23 cellular contexts compared by ENCODE assay signal in the genomic region with DNA sequence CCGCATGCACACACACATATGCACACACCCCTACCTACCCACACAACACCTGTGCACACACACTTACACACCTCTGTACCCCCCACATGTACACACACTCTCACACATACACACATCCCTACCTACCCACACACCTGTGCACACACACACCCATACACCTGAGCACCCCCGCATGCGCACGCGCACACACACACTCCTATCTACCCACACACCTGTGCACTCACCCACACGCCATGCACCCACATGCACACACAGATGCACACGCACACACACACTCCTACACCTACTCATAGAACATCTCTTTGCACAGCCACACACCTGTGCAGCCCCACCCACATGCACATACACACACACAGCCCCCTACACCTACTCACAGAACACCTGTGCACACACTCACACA. TPM values are rescaled to one million over a fixed set of nuclear protein-coding genes. Genes with fewer than 3 reads are reported as not detected.
DNase-seq lines count a peak whose midpoint lies in the region; ATAC-seq, FAIRE-seq and TF ChIP-seq lines count a peak whose summit lies in the region.
"Had no signal": no experiment of that assay in that cellular context is flagged by ENCODE, and none has a peak within 500 bp of the region (broad histone marks: within the 10 kb centered on the region; RNA-seq: fewer than 3 reads in every experiment).

No MANE protein-coding gene starts in this region.

- H3K4ac ChIP-seq in IMR-90 (ENCODE audit: low read depth, low read length): no peak overlapping the region

- ATAC-seq in IMR-90 (ENCODE audit: low read depth) (no peak), upper lobe of left lung (ENCODE audit: low FRiP score in 2 of 2) (peak; percentile 19 to 48), GM19035 (IDR thresholded peaks at IDR 0.05; ENCODE audit: unreplicated experiment) (no peak), HG03565 (IDR thresholded peaks at IDR 0.05; ENCODE audit: unreplicated experiment) (no peak)
- ATAC-seq: HCT116 had no signal

- H3K9ac ChIP-seq in IMR-90 (ENCODE audit: low read depth, low read length): no peak overlapping the region

- H3K4me3 Mint-ChIP-seq in glutamatergic neuron (ENCODE audit: unreplicated experiment): no peak overlapping the region
- H3K4me3 Mint-ChIP-seq: B cell; CD14-positive monocyte; CD8-positive, alpha-beta memory T cell had no signal

- H3K27ac ChIP-seq in IMR-90 (ENCODE audit: insufficient read depth, low read length) (no peak overlapping the region), upper lobe of left lung (no peak overlapping the region)

- no peak overlapping the region for H3K14ac ChIP-seq in IMR-90 (replicated peaks; ENCODE audit: low read depth, low read length)

- H3K27me3 Mint-ChIP-seq in glutamatergic neuron (ENCODE audit: unreplicated experiment): peaks cover 2% of the 10 kb centered on the region

- H4K20me1 ChIP-seq in IMR-90 (ENCODE audit: insufficient read depth, low read length): no peaks in the 10 kb centered on the region

- no peak overlapping the region for H3K56ac ChIP-seq in IMR-90 (ENCODE audit: extremely low read depth, insufficient read depth, low read length)

- no peak for TF ChIP-seq POLR2A in GM12891 (IDR thresholded peaks at IDR 0.05; ENCODE audit: low read depth, low read length)
- no peak for TF ChIP-seq POLR2A in IMR-90 (IDR thresholded peaks at IDR 0.05; ENCODE audit: low read depth, low read length)
- no peak for TF ChIP-seq POLR2A in upper lobe of left lung (IDR thresholded peaks at IDR 0.05)

- in situ Hi-C loops in IMR-90 (cut with MboI; ENCODE audit: low sequenced_read_pairs): no loop called here

- peaks cover 8% of the 10 kb centered on the region; the same call in 1 of the 2 replicates for H3K9me1 ChIP-seq in IMR-90 (ENCODE audit: insufficient read depth, low read length)

- H3K4me3 ChIP-seq in IMR-90 (ENCODE audit: insufficient read depth, low read depth, low read length) (no peak overlapping the region), upper lobe of left lung (no peak overlapping the region)
- H3K4me3 ChIP-seq: MG63 had no signal

- H3K27me3 ChIP-seq in IMR-90 (ENCODE audit: control insufficient read depth, insufficient read depth, low read length) (peaks cover 10% of the 10 kb centered on the region; the same call in 1 of the 2 replicates), upper lobe of left lung (no peaks in the 10 kb centered on the region)
- H3K27me3 ChIP-seq: MG63 had no signal

- H2BK15ac ChIP-seq in IMR-90 (ENCODE audit: low read depth, low read length): no peak overlapping the region

- H2BK5ac ChIP-seq in IMR-90 (ENCODE audit: low read depth, low read length, poor library complexity, severe bottlenecking): no peak overlapping the region

- no peak overlapping the region for H2AFZ ChIP-seq in IMR-90 (replicated peaks; ENCODE audit: low read length, poor library complexity)

- no peak overlapping the region for H3K18ac ChIP-seq in IMR-90 (ENCODE audit: low read depth, low read length)

- FAIRE-seq in GM12891 (lab: Jason Lieb, UNC): peak; percentile 61
- FAIRE-seq: GM12892, GM19239 had no signal

- H4K5ac ChIP-seq in IMR-90 (ENCODE audit: low read depth, low read length): no peak overlapping the region

- no peak for TF ChIP-seq CTCF in IMR-90 (conservative IDR thresholded peaks at IDR 0.05; ENCODE audit: low read depth, low read length)
- no peak for TF ChIP-seq CTCF in glutamatergic neuron (IDR thresholded peaks at IDR 0.05; ENCODE audit: partially characterized antibody, unreplicated experiment)
- no peak for TF ChIP-seq CTCF in upper lobe of left lung (IDR thresholded peaks at IDR 0.05)

- peak overlapping the region; percentile 52 for H3K27ac Mint-ChIP-seq in glutamatergic neuron (ENCODE audit: unreplicated experiment)
- H3K27ac Mint-ChIP-seq: B cell; CD8-positive, alpha-beta memory T cell had no signal

- no peak overlapping the region for H3K4me2 ChIP-seq in IMR-90 (ENCODE audit: low read depth, low read length)

- POLR2A ChIA-PET in IMR-90 (lab: Charles Lee; ENCODE audit: unreplicated experiment): no interaction called here

- no peaks in the 10 kb centered on the region for H3K36me3 Mint-ChIP-seq in glutamatergic neuron (ENCODE audit: unreplicated experiment)
- H3K36me3 Mint-ChIP-seq: CD8-positive, alpha-beta memory T cell had no signal

- dilution Hi-C loops in IMR-90 (cut with HindIII; ENCODE audit: low sequenced_read_pairs, unreplicated experiment): no loop called here

- H3K4me1 ChIP-seq in IMR-90 (ENCODE audit: control insufficient read depth, insufficient read depth, low read length) (no peaks in the 10 kb centered on the region), upper lobe of left lung (no peaks in the 10 kb centered on the region)

- no peaks in the 10 kb centered on the region for H3K9me3 ChIP-seq in IMR-90 (ENCODE audit: control insufficient read depth, insufficient read depth, low read length)
- no peaks in the 10 kb centered on the region for H3K9me3 ChIP-seq in upper lobe of left lung
- H3K9me3 ChIP-seq: MG63 had no signal

- peaks cover 3% of the 10 kb centered on the region for H3K9me3 Mint-ChIP-seq in glutamatergic neuron (ENCODE audit: unreplicated experiment)
- H3K9me3 Mint-ChIP-seq: CD8-positive, alpha-beta memory T cell had no signal

- no peak overlapping the region for H2BK120ac ChIP-seq in IMR-90 (ENCODE audit: low read depth, low read length)

- no TSS peak for BruUV-seq in IMR-90 (replicated peaks; lab: Mats Ljungman, UMichigan)

- no peaks in the 10 kb centered on the region for H3K4me1 Mint-ChIP-seq in glutamatergic neuron (ENCODE audit: low read depth, unreplicated experiment)
- H3K4me1 Mint-ChIP-seq: CD8-positive, alpha-beta memory T cell had no signal

- H4K91ac ChIP-seq in IMR-90 (ENCODE audit: insufficient read depth, low read depth, low read length): no peak overlapping the region

- WGBS in IMR-90 (ENCODE audit: extremely low coverage in 2 of 2, insufficient read length in 1 of 2), 2 experiments: 91% methylated on average over 7 of the region's 7 CpGs; no CpG with 5 or more reads in 1 of the 2 experiments
- WGBS in upper lobe of left lung, 2 donors: 96% methylated on average over 7 of the region's 7 CpGs

- peak overlapping the region; percentile 16; the same call in 1 of the 2 replicates for H2AK5ac ChIP-seq in IMR-90 (ENCODE audit: low read depth, low read length)

- TF ChIP-seq EP300 in upper lobe of left lung (IDR thresholded peaks at IDR 0.05): no peak

- intact Hi-C loops in IMR-90 (cut with micrococcal nuclease): no loop called here

- no peak for DNase-seq in GM12891 (ENCODE audit: insufficient read length, low spot score)
- no peak for DNase-seq in IMR-90
- no peak for DNase-seq in glutamatergic neuron
- DNase-seq in upper lobe of left lung: peak in 1 of 2 donors; percentile 27
- DNase-seq in epidermal melanocyte (ENCODE audit: insufficient read length, low spot score): no peak
- DNase-seq: CD8-positive, alpha-beta memory T cell; DMS 273 treated with DMSO at 0.1 percent for 48 hours; DMS79; EL; GDM1; KBM-7; MG63; NCI-H1417 treated with DMSO at 0.1 percent for 48 hours; NCI-H1694 treated with DMSO at 0.1 percent for 48 hours; NCI-H2227 treated with DMSO at 0.1 percent for 48 hours had no signal

- no peak for TF ChIP-seq RAD21 in IMR-90 (IDR thresholded peaks at IDR 0.05; ENCODE audit: low read length)

- no peak overlapping the region for H2BK20ac ChIP-seq in IMR-90 (ENCODE audit: low read depth, low read length)

- no peak overlapping the region for H2AK9ac ChIP-seq in IMR-90 (replicated peaks; ENCODE audit: low read depth, low read length, poor library complexity)

- H3K23ac ChIP-seq in IMR-90 (ENCODE audit: low read depth, low read length): no peak overlapping the region

- H4K8ac ChIP-seq in IMR-90 (ENCODE audit: low read depth in 2 of 2, low read length in 2 of 2): no peak overlapping the region

- H3K36me3 ChIP-seq in IMR-90 (ENCODE audit: control insufficient read depth, insufficient read depth, low read length) (no peaks in the 10 kb centered on the region), upper lobe of left lung (no peaks in the 10 kb centered on the region)
- H3K36me3 ChIP-seq: MG63 had no signal

- no peaks in the 10 kb centered on the region for H3K79me1 ChIP-seq in IMR-90 (ENCODE audit: low read depth in 1 of 2, low read length in 2 of 2)

- CTCF ChIA-PET in IMR-90 (lab: Yijun Ruan, JAX): no interaction called here

TF ChIP-seq in GM12891, 5 proteins besides CTCF, POLR2A, EP300 and RAD21:
- TF ChIP-seq TAF1 (IDR thresholded peaks at IDR 0.05; ENCODE audit: low read depth, low read length) (no peak), PAX5 (IDR thresholded peaks at IDR 0.05; ENCODE audit: insufficient read depth, low read length, severe bottlenecking) (no peak), SPI1 (IDR thresholded peaks at IDR 0.05; ENCODE audit: low read depth, low read length) (no peak), POU2F2 (IDR thresholded peaks at IDR 0.05; ENCODE audit: low read depth, low read length) (no peak), POLR2AphosphoS5 (IDR thresholded peaks at IDR 0.05; ENCODE audit: low read depth, low read length) (no peak)

TF ChIP-seq in IMR-90, 13 proteins besides CTCF, POLR2A, EP300 and RAD21 (continues in another document):
- TF ChIP-seq, protein P1, sequence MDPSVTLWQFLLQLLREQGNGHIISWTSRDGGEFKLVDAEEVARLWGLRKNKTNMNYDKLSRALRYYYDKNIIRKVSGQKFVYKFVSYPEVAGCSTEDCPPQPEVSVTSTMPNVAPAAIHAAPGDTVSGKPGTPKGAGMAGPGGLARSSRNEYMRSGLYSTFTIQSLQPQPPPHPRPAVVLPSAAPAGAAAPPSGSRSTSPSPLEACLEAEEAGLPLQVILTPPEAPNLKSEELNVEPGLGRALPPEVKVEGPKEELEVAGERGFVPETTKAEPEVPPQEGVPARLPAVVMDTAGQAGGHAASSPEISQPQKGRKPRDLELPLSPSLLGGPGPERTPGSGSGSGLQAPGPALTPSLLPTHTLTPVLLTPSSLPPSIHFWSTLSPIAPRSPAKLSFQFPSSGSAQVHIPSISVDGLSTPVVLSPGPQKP (IDR thresholded peaks at IDR 0.05; ENCODE audit: borderline replicate concordance, low read depth, low read length): no peak
- no peak for TF ChIP-seq NFE2L2 (IDR thresholded peaks at IDR 0.05; ENCODE audit: low read depth, low read length)
- TF ChIP-seq SMC3 (IDR thresholded peaks at IDR 0.05; ENCODE audit: low read depth, low read length): no peak
- TF ChIP-seq MXI1 (IDR thresholded peaks at IDR 0.05; ENCODE audit: borderline replicate concordance, low read depth, low read length): no peak
- TF ChIP-seq CEBPB (IDR thresholded peaks at IDR 0.05; ENCODE audit: low read depth, low read length): no peak
- no peak for TF ChIP-seq MAZ (IDR thresholded peaks at IDR 0.05; ENCODE audit: borderline replicate concordance, low read depth, low read length)

RNA-seq across cellular contexts. Expression of a gene that starts 15.5 kb away (rescaled TPM):
- polyA plus RNA-seq in GM12891 (2012; ENCODE audit: low read depth, missing spikeins): 0.28 TPM
- total RNA-seq in IMR-90 (2012; rRNA removed): not detected in 2 replicates
- polyA plus RNA-seq in IMR-90 (2012; rRNA removed): not detected in 2 replicates
- not detected in 2 replicates for polyA plus RNA-seq in IMR-90 (2012; cell fraction: cytosol; rRNA removed)
- not detected in 2 replicates for polyA plus RNA-seq in IMR-90 (2012; cell fraction: nucleus; rRNA removed; ENCODE audit: low replicate concordance)
- total RNA-seq in glutamatergic neuron (ENCODE audit: unreplicated experiment): 0.74 TPM
- total RNA-seq in upper lobe of left lung: 10 to 100 TPM in 2 of 6 donors, 1 to 10 TPM in 4; 1.9 to 25.2 (median 4.9) TPM
- total RNA-seq: CD8-positive, alpha-beta memory T cell; HT1080 had no signal
- polyA plus RNA-seq: CD8-positive, alpha-beta memory T cell had no signal

Comparison
In these comparisons a context has a peak if more than half of its experiments do, and no peak if none do; other contexts are left out.
1. ATAC-seq: peak in upper lobe of left lung (2 of 2); none in IMR-90 (single experiment), GM19035 (single experiment) and HG03565 (single experiment).